1 cellular context compared by ENCODE assay signal in genomic region chr3:122572940-122573412, GRCh38.
TF ChIP-seq lines count a peak whose summit lies in the region.

No MANE protein-coding gene starts in this region.

TF ChIP-seq in K562, 482 proteins besides CTCF, POLR2A, EP300 and RAD21:
- TF ChIP-seq MBD2 (IDR thresholded peaks at IDR 0.05; ENCODE audit: borderline replicate concordance, low read depth) (no peak), NR2C1 (IDR thresholded peaks at IDR 0.05) (no peak), NR2C1 (tag; IDR thresholded peaks at IDR 0.05) (0 out of 2 replicates have a peak, but pooled peaks have one; percentile 20), KDM1A (IDR thresholded peaks at IDR 0.05) (peak in 1 of 2 experiments; percentile 13; a peak in 1 of 4 replicates), NR2C2 (CRISPR knock-in tag; IDR thresholded peaks at IDR 0.05) (no peak), NR2C2 (tag; IDR thresholded peaks at IDR 0.05) (peak; percentile 51; the same call in 1 of the 2 replicates), SAFB2 (IDR thresholded peaks at IDR 0.05; ENCODE audit: borderline replicate concordance, low read depth, low read length, severe bottlenecking) (no peak), ZNF395 (CRISPR knock-in tag; IDR thresholded peaks at IDR 0.05) (no peak), JUND (IDR thresholded peaks at IDR 0.05; ENCODE audit: borderline replicate concordance, low read depth, low read length) (peak; percentile 78), JUND (tag; IDR thresholded peaks at IDR 0.05; ENCODE audit: borderline replicate concordance, low read depth, low read length) (peak; percentile 49; the same call in 1 of the 3 replicates), ARID4B (CRISPR knock-in tag; IDR thresholded peaks at IDR 0.05) (no peak), SPI1 (IDR thresholded peaks at IDR 0.05; ENCODE audit: borderline replicate concordance, low read depth, low read length) (peak; percentile 71), FOXJ3 (CRISPR knock-in tag; IDR thresholded peaks at IDR 0.05) (no peak), ZNF143 (CRISPR knock-in tag; IDR thresholded peaks at IDR 0.05) (no peak), ETV6 (IDR thresholded peaks at IDR 0.05; ENCODE audit: borderline replicate concordance in 1 of 2, low read depth in 2 of 2, low read length in 1 of 2) (no peak), ETV6 (CRISPR knock-in tag; IDR thresholded peaks at IDR 0.05; ENCODE audit: borderline replicate concordance) (no peak), FOSL1 (tag; conservative IDR thresholded peaks at IDR 0.05) (peak; percentile 49), MIER1 (IDR thresholded peaks at IDR 0.05; ENCODE audit: low read depth) (no peak), THRB (CRISPR knock-in tag; conservative IDR thresholded peaks at IDR 0.05) (no peak), VEZF1 (CRISPR knock-in tag; IDR thresholded peaks at IDR 0.05) (peak; percentile 28; the same call in 1 of the 2 replicates), ATF3 (IDR thresholded peaks at IDR 0.05) (peak; percentile 45; the same call in 1 of the 2 replicates), ATF3 (CRISPR knock-in tag; conservative IDR thresholded peaks at IDR 0.05) (no peak), BRD4 (IDR thresholded peaks at IDR 0.05) (no peak), NR2F6 (CRISPR knock-in tag; IDR thresholded peaks at IDR 0.05) (no peak), DIDO1 (tag; IDR thresholded peaks at IDR 0.05; ENCODE audit: low read depth) (no peak), ZNF184 (CRISPR knock-in tag; IDR thresholded peaks at IDR 0.05) (no peak), POLR3G (IDR thresholded peaks at IDR 0.05; ENCODE audit: extremely low read depth, insufficient read length, insufficient replicate concordance) (no peak), PRMT5 (CRISPR knock-in tag; IDR thresholded peaks at IDR 0.05) (no peak)
